ENCODE assay signal across 1 cellular context in the genomic region with DNA sequence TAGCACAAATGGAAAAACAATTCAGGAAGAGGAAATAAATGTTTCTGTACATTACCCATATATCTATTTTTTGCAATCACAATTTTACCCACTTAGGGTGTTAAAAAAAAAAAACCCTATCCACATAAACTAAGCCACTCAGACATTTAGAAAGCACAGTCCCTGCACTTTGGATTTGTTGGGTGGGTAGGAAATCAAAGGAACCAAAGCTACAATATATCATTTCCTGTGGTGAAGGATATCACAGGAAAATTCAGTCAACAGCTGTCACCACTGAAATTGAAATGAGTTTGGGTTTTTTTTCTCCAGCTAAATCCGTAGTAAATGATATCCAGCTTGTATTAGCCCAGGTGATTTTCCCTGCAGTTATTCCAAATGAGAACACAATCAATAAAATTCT.
DNase-seq lines count a peak whose midpoint lies in the region; ATAC-seq and TF ChIP-seq lines count a peak whose summit lies in the region.
"Not testable (repeated sequence)": the region's sequence is repeated elsewhere in the genome, so short reads cannot be mapped to it uniquely, and the experiment has no call there.

No MANE protein-coding gene starts in this region.

- H3K4me3 ChIP-seq in DND-41 (ENCODE audit: low read depth in 1 of 2, low read length in 2 of 2), result not testable (repeated sequence)

- H3K27me3 ChIP-seq in DND-41 (ENCODE audit: insufficient read depth, low read length, poor library complexity), result not testable (repeated sequence)

- H3K9me3 ChIP-seq in DND-41 (ENCODE audit: insufficient read depth, low read length, severe bottlenecking), result not testable (repeated sequence)

- not testable (repeated sequence) for H3K4me1 ChIP-seq in DND-41 (ENCODE audit: insufficient read depth, low read length)

- not testable (repeated sequence) for H3K27ac ChIP-seq in DND-41 (ENCODE audit: low read length)

- ATAC-seq in DND-41 (ENCODE audit: insufficient read depth, low read depth), result peak; percentile 90

- H3K36me3 ChIP-seq in DND-41 (ENCODE audit: insufficient read depth, low read length), result not testable (repeated sequence)

- not testable (repeated sequence) for H2AFZ ChIP-seq in DND-41 (ENCODE audit: low read depth, low read length)

- H3K79me2 ChIP-seq in DND-41 (ENCODE audit: insufficient read depth, low read length), result not testable (repeated sequence)

- H3K4me2 ChIP-seq in DND-41 (ENCODE audit: insufficient read depth, low read length), result not testable (repeated sequence)

- not testable (repeated sequence) for H3K9ac ChIP-seq in DND-41 (ENCODE audit: low read depth, low read length)

- DNase-seq in DND-41, result not testable (repeated sequence)

- not testable (repeated sequence) for H4K20me1 ChIP-seq in DND-41 (ENCODE audit: insufficient read depth, low read length)

- not testable (repeated sequence) for TF ChIP-seq CTCF in DND-41 (IDR thresholded peaks at IDR 0.05; ENCODE audit: borderline replicate concordance, extremely low read depth, low read length, poor library complexity, severe bottlenecking)
